In the genomic region with DNA sequence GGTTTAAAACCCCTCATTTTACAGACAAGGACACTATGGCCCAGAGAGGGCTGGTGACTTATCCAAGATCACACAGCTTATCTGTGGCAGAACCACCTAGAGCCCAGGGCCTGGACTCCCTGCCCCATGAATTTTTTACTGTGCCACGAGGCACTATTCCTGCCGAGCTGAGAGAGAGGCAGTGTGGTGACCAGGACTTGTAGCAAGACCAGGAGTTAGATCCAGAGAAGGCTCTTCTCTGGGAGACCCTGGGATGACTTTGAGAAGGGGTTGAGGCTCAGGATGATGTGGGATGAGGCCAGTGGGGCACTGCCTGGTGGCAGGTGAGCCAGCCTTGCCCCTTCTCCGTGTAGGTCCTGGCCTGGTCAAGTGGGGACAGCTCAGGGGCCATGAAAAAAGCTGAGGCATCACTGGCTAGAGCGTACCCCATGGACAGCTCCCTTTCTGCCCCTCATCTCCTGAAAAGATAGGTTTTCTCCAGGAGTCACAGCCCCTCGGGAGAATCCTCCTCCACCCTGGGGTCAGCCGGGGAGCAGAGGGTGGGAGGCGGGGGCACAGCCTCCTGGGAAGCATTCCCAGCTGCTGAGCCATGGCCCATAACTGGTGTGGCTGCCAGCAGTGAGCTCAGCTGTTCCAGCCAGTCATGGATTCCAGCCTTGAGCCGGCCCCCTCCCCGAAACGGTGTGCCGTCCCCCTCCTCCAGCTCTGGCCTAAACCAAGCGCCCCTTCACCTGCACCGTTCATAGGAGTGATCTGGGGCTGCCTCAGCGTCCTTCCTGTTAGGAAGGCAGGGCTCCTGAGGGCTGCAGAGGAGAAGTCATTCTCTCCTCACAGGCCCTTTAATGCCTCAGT, we compare ENCODE assay signal across 1 cellular context.
TF ChIP-seq lines count a peak whose summit lies in the region.

No MANE protein-coding gene starts in this region.

TF ChIP-seq in WTC11, 78 proteins besides CTCF, POLR2A, EP300 and RAD21 (continued from another document):
- TF ChIP-seq, protein P1, sequence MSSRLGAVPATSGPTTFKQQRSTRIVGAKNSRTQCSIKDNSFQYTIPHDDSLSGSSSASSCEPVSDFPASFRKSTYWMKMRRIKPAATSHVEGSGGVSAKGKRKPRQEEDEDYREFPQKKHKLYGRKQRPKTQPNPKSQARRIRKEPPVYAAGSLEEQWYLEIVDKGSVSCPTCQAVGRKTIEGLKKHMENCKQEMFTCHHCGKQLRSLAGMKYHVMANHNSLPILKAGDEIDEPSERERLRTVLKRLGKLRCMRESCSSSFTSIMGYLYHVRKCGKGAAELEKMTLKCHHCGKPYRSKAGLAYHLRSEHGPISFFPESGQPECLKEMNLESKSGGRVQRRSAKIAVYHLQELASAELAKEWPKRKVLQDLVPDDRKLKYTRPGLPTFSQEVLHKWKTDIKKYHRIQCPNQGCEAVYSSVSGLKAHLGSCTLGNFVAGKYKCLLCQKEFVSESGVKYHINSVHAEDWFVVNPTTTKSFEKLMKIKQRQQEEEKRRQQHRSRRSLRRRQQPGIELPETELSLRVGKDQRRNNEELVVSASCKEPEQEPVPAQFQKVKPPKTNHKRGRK (CRISPR knock-in tag; IDR thresholded peaks at IDR 0.05; ENCODE audit: borderline replicate concordance), result no peak
- TF ChIP-seq ELF4 (CRISPR knock-in tag; IDR thresholded peaks at IDR 0.05; ENCODE audit: low read depth) (no peak), SP1 (CRISPR knock-in tag; conservative IDR thresholded peaks at IDR 0.05) (no peak), TP53 (CRISPR knock-in tag; IDR thresholded peaks at IDR 0.05) (no peak), MYBL2 (CRISPR knock-in tag; IDR thresholded peaks at IDR 0.05) (no peak), ESRRA (CRISPR knock-in tag; IDR thresholded peaks at IDR 0.05; ENCODE audit: borderline replicate concordance) (no peak), ZNF138 (CRISPR knock-in tag; conservative IDR thresholded peaks at IDR 0.05) (no peak)
TF ChIP-seq in WTC11: peak in this region for 0.
